Comparison of ENCODE assay signal across 1 cellular context in the genomic region with DNA sequence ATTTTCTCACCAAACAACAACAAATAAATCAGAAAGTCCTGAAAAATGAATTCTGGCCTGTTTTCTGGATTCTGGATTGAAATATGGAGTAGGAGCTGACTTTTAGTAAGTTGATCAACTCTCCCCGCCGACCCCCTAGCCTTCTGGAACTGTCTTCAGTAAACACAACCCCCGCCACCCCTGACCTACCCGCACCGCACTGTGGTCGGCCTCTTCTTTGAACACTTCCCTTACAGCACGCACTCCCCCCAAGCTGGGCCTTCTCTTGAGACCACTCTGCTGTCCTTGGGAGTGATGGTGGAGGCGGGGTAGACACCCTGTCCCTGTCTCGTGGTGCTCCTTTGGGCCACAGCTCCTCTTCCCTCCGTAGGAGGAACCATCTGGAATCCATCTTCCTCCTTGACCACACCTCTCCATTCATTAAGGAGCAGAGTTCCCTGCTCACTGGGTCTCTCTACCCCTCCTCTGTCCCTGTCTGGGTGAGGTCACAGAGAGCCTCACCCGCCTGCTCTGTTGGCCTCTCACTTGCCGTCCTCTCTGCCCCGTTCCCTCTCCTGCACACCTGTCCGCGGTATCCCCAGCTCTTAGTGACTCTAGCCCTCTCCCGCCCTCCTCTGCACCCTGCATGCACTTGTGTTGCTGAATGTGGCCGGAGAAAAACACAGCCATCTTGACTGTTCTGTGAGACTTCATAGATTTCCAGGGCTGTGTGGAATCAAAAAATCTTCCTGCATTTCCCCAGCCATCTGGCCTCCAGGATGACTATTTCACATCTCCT.
TF ChIP-seq lines count a peak whose summit lies in the region.

No MANE protein-coding gene starts in this region.

TF ChIP-seq in HepG2, 621 proteins besides CTCF, POLR2A, EP300 and RAD21:
- TF ChIP-seq ZNF776 (CRISPR knock-in tag; IDR thresholded peaks at IDR 0.05) (no peak), ZBTB38 (CRISPR knock-in tag; IDR thresholded peaks at IDR 0.05) (peak; percentile 89; the same call in 1 of the 2 replicates), KDM5B (CRISPR knock-in tag; IDR thresholded peaks at IDR 0.05; ENCODE audit: borderline replicate concordance) (0 out of 2 replicates have a peak, but pooled peaks have one; percentile 53), TAF1 (CRISPR knock-in tag; IDR thresholded peaks at IDR 0.05) (no peak), CAMTA2 (CRISPR knock-in tag; IDR thresholded peaks at IDR 0.05; ENCODE audit: borderline replicate concordance) (0 out of 2 replicates have a peak, but pooled peaks have one; percentile 33)
- TF ChIP-seq, protein P1, sequence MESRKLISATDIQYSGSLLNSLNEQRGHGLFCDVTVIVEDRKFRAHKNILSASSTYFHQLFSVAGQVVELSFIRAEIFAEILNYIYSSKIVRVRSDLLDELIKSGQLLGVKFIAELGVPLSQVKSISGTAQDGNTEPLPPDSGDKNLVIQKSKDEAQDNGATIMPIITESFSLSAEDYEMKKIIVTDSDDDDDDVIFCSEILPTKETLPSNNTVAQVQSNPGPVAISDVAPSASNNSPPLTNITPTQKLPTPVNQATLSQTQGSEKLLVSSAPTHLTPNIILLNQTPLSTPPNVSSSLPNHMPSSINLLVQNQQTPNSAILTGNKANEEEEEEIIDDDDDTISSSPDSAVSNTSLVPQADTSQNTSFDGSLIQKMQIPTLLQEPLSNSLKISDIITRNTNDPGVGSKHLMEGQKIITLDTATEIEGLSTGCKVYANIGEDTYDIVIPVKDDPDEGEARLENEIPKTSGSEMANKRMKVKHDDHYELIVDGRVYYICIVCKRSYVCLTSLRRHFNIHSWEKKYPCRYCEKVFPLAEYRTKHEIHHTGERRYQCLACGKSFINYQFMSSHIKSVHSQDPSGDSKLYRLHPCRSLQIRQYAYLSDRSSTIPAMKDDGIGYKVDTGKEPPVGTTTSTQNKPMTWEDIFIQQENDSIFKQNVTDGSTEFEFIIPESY (CRISPR knock-in tag; IDR thresholded peaks at IDR 0.05) = peak; percentile 34; the same call in 1 of the 2 replicates
- TF ChIP-seq, protein P2, sequence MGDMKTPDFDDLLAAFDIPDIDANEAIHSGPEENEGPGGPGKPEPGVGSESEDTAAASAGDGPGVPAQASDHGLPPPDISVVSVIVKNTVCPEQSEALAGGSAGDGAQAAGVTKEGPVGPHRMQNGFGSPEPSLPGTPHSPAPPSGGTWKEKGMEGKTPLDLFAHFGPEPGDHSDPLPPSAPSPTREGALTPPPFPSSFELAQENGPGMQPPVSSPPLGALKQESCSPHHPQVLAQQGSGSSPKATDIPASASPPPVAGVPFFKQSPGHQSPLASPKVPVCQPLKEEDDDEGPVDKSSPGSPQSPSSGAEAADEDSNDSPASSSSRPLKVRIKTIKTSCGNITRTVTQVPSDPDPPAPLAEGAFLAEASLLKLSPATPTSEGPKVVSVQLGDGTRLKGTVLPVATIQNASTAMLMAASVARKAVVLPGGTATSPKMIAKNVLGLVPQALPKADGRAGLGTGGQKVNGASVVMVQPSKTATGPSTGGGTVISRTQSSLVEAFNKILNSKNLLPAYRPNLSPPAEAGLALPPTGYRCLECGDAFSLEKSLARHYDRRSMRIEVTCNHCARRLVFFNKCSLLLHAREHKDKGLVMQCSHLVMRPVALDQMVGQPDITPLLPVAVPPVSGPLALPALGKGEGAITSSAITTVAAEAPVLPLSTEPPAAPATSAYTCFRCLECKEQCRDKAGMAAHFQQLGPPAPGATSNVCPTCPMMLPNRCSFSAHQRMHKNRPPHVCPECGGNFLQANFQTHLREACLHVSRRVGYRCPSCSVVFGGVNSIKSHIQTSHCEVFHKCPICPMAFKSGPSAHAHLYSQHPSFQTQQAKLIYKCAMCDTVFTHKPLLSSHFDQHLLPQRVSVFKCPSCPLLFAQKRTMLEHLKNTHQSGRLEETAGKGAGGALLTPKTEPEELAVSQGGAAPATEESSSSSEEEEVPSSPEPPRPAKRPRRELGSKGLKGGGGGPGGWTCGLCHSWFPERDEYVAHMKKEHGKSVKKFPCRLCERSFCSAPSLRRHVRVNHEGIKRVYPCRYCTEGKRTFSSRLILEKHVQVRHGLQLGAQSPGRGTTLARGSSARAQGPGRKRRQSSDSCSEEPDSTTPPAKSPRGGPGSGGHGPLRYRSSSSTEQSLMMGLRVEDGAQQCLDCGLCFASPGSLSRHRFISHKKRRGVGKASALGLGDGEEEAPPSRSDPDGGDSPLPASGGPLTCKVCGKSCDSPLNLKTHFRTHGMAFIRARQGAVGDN (CRISPR knock-in tag; IDR thresholded peaks at IDR 0.05) = peak; percentile 51
